18 cellular contexts compared by ENCODE assay signal in genomic region chr2:132517386-132517785, GRCh38.
"Had no signal": no experiment of that assay in that cellular context is flagged by ENCODE, and none has a peak within 500 bp of the region (broad histone marks: within the 10 kb centered on the region; RNA-seq: fewer than 3 reads in every experiment).

No MANE protein-coding gene starts in this region.

- H3K4me3 ChIP-seq: ascending aorta, body of pancreas, MG63 had no signal

- H3K27me3 ChIP-seq: ascending aorta, body of pancreas, MG63 had no signal

- H3K9me3 ChIP-seq: ascending aorta, body of pancreas, MG63 had no signal

- DNase-seq: activated CD4-positive, alpha-beta T cell treated with anti-CD3 and anti-CD28 coated beads for 4 hours; activated CD8-positive, alpha-beta memory T cell treated with anti-CD3 and anti-CD28 coated beads, Interleukin-2, amount 50 U/mL, for 48 hours; activated CD8-positive, alpha-beta T cell treated with anti-CD3 and anti-CD28 coated beads, Interleukin-2, amount 10 ng/mL, durations not matched to agents 7 days and 5 days; activated T-cell treated with anti-CD3 and anti-CD28 coated beads, Interleukin-2, amount 50 U/mL, for 1 hour; amniotic stem cell; body of pancreas; MG63; NCI-H1105 treated with DMSO at 0.1 percent for 48 hours; NCI-H1436 treated with DMSO at 0.1 percent for 48 hours; NCI-H187; NCI-H2081; NCI-H510A treated with DMSO at 0.1 percent for 48 hours; NCI-H69; SHP77 treated with DMSO at 0.1 percent for 48 hours had no signal

- H3K27ac ChIP-seq: ascending aorta, body of pancreas had no signal

- ATAC-seq: activated CD4-positive, CD25-positive, alpha-beta regulatory T cell treated with anti-CD3 and anti-CD28 coated beads, Interleukin-2, amount 50 U/mL, for 24 hours; activated CD8-positive, alpha-beta T cell treated with anti-CD3 and anti-CD28 coated beads, Interleukin-2, amount 10 ng/mL, durations not matched to agents 7 days and 5 days; body of pancreas had no signal

- FAIRE-seq: colon, RCC 7860 had no signal

- H3K4me1 ChIP-seq: ascending aorta had no signal

- H3K36me3 ChIP-seq: ascending aorta, MG63 had no signal
